16 cellular contexts compared by ENCODE assay signal in the genomic region with DNA sequence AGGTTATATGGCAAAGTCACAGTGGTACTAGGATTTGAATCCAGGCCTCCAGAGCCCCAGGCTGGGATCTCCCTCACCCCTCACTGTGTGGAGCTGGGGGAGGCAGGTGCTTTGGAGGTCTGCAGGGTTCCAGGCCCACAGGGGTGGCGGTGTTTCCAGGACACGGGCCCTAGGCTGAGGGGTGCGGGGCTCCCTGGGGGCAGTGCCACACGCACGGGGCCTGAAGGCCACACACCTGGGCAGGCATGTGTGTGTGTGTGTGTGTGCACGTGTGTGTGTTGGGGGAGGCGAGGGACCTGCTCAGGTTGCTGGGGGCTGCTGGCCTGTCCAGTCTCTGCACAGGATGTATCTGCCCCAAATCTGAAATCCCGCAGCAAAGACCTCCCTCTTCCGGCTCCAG.
A peak's percentile ranks its signal among the peaks of the same experiment; 100 is the strongest.
DNase-seq lines count a peak whose midpoint lies in the region; ATAC-seq and TF ChIP-seq lines count a peak whose summit lies in the region.
"Had no signal": no experiment of that assay in that cellular context is flagged by ENCODE, and none has a peak within 500 bp of the region (broad histone marks: within the 10 kb centered on the region; RNA-seq: fewer than 3 reads in every experiment).

No MANE protein-coding gene starts in this region.

- H3K9me3 ChIP-seq in HEK293 (ENCODE audit: control insufficient read depth, insufficient read depth, low read depth, low read length), result no peaks in the 10 kb centered on the region
- H3K9me3 ChIP-seq in MM.1S (replicated peaks; ENCODE audit: insufficient read depth, low read length), result no peaks in the 10 kb centered on the region
- H3K9me3 ChIP-seq: BE2C, HAP-1 had no signal

- H3K4me2 ChIP-seq in MM.1S (ENCODE audit: low read depth, low read length), result no peak overlapping the region

- peaks cover 30% of the 10 kb centered on the region for H3K4me1 Mint-ChIP-seq in stimulated activated naive CD8-positive, alpha-beta T cell treated with anti-CD3 and anti-CD28 coated beads, Interleukin-15, amount 100 ng/mL, for 72 hours

- H3K4me3 ChIP-seq in HEK293 (ENCODE audit: low read depth, low read length) (no peak overlapping the region), MM.1S (ENCODE audit: low read length) (no peak overlapping the region)
- H3K4me3 ChIP-seq: HAP-1 had no signal

- H3K9ac ChIP-seq in MM.1S (ENCODE audit: low read length), result no peak overlapping the region

- H3K4me3 Mint-ChIP-seq in stimulated activated naive CD8-positive, alpha-beta T cell treated with anti-CD3 and anti-CD28 coated beads, Interleukin-15, amount 100 ng/mL, for 72 hours, result no peak overlapping the region
- H3K4me3 Mint-ChIP-seq: CD4-positive, CD25-positive, alpha-beta regulatory T cell; IgD-negative memory B cell had no signal

- no peaks in the 10 kb centered on the region for H3K79me2 ChIP-seq in MM.1S (ENCODE audit: low read length)

- ATAC-seq in stimulated activated naive CD8-positive, alpha-beta T cell treated with anti-CD3 and anti-CD28 coated beads, Interleukin-15, amount 100 ng/mL, for 72 hours, result peak; percentile 19
- no peak for ATAC-seq in stimulated activated naive CD8-positive, alpha-beta T cell treated with anti-CD3 and anti-CD28 coated beads, Interleukin-15, Interleukin-2, amounts not matched to agents 100 U/mL and 50 U/mL, for 24 hours
- ATAC-seq in HG02970 (IDR thresholded peaks at IDR 0.05; ENCODE audit: low FRiP score, unreplicated experiment) (no peak), GM19397 (IDR thresholded peaks at IDR 0.05; ENCODE audit: unreplicated experiment) (no peak)

- no peaks in the 10 kb centered on the region for H3K9me3 Mint-ChIP-seq in stimulated activated naive CD8-positive, alpha-beta T cell treated with anti-CD3 and anti-CD28 coated beads, Interleukin-15, amount 100 ng/mL, for 72 hours
- H3K9me3 Mint-ChIP-seq: CD4-positive, CD25-positive, alpha-beta regulatory T cell; IgD-negative memory B cell had no signal

- H3K27ac Mint-ChIP-seq in stimulated activated naive CD8-positive, alpha-beta T cell treated with anti-CD3 and anti-CD28 coated beads, Interleukin-15, amount 100 ng/mL, for 72 hours, result no peak overlapping the region
- H3K27ac Mint-ChIP-seq: CD4-positive, CD25-positive, alpha-beta regulatory T cell had no signal

- CTCF ChIA-PET in HEK293 (lab: Yijun Ruan, JAX), result interaction anchor here (1.6 kb wide), 1 partner anchor 41 kb away, joined by 11 read pairs; no protein-coding TSS in a partner anchor

- H3K4me1 ChIP-seq in HEK293 (ENCODE audit: control insufficient read depth, insufficient read depth, low read length), result no peaks in the 10 kb centered on the region
- H3K4me1 ChIP-seq in MM.1S (ENCODE audit: low read length), result 0 out of 2 replicates have a peak, but pooled peaks cover 6% of the 10 kb centered on the region

- H3K27me3 Mint-ChIP-seq in stimulated activated naive CD8-positive, alpha-beta T cell treated with anti-CD3 and anti-CD28 coated beads, Interleukin-15, amount 100 ng/mL, for 72 hours, result no peaks in the 10 kb centered on the region
- H3K27me3 Mint-ChIP-seq: CD4-positive, CD25-positive, alpha-beta regulatory T cell; IgD-negative memory B cell had no signal

- no peak for DNase-seq in stimulated activated naive CD8-positive, alpha-beta T cell treated with anti-CD3 and anti-CD28 coated beads, Interleukin-15, amount 100 ng/mL, for 72 hours
- DNase-seq in stimulated activated naive CD8-positive, alpha-beta T cell treated with anti-CD3 and anti-CD28 coated beads, Interleukin-15, Interleukin-2, amounts not matched to agents 100 U/mL and 50 U/mL, for 24 hours, result no peak
- DNase-seq in MM.1S, result no peak
- DNase-seq in amniotic stem cell (lab: John Stamatoyannopoulos, UW), result no peak
- DNase-seq: ACHN; BE2C; C1 segment of cervical spinal cord; CD4-positive, CD25-positive, alpha-beta regulatory T cell; DMS153; GF-D8; KG1 had no signal

- no peaks in the 10 kb centered on the region for H3F3A ChIP-seq in MM.1S (ENCODE audit: insufficient read depth, low read length)

- POLR2A ChIA-PET in HEK293 (lab: Yijun Ruan, JAX), result no interaction called here

- H3K9me2 ChIP-seq in MM.1S (replicated peaks; ENCODE audit: insufficient read depth, low read length), result no peaks in the 10 kb centered on the region

- no peak overlapping the region for H2AFZ ChIP-seq in MM.1S (ENCODE audit: low read length)

- peaks cover 0 to 14% of the 10 kb centered on the region in 2 experiments; a peak in 1 of 3 replicates for H3K36me3 ChIP-seq in HEK293 (ENCODE audit: control insufficient read depth in 2 of 2, insufficient read depth in 1 of 2, low read length in 2 of 2)
- H3K36me3 ChIP-seq in MM.1S (replicated peaks; ENCODE audit: insufficient read depth, low read length), result no peaks in the 10 kb centered on the region
- H3K36me3 ChIP-seq: HAP-1 had no signal

- no peak for TF ChIP-seq CTCF in HEK293 (tag by site-specific recombination; IDR thresholded peaks at IDR 0.05)
- no peak for TF ChIP-seq CTCF in MM.1S (IDR thresholded peaks at IDR 0.05; ENCODE audit: low read length)

- no peak overlapping the region for H3K27ac ChIP-seq in HEK293 (ENCODE audit: extremely low read depth, low read depth, low read length)
- H3K27ac ChIP-seq in MM.1S (ENCODE audit: low read length), result peak overlapping the region; percentile 13; the same call in 1 of the 2 replicates

- H3K27me3 ChIP-seq in MM.1S (replicated peaks; ENCODE audit: insufficient read depth, low read length), result peaks cover 29% of the 10 kb centered on the region; the same call in 1 of the 2 replicates
- H3K27me3 ChIP-seq: BE2C had no signal

- H4K20me1 ChIP-seq in MM.1S (ENCODE audit: insufficient read depth, low read length), result no peaks in the 10 kb centered on the region

TF ChIP-seq in HEK293, 187 proteins besides CTCF, POLR2A, EP300 and RAD21:
- 0 out of 2 replicates have a peak, but pooled peaks have one; percentile 10 for TF ChIP-seq ZIC2 (tag by site-specific recombination; IDR thresholded peaks at IDR 0.05)
- TF ChIP-seq, protein P1, sequence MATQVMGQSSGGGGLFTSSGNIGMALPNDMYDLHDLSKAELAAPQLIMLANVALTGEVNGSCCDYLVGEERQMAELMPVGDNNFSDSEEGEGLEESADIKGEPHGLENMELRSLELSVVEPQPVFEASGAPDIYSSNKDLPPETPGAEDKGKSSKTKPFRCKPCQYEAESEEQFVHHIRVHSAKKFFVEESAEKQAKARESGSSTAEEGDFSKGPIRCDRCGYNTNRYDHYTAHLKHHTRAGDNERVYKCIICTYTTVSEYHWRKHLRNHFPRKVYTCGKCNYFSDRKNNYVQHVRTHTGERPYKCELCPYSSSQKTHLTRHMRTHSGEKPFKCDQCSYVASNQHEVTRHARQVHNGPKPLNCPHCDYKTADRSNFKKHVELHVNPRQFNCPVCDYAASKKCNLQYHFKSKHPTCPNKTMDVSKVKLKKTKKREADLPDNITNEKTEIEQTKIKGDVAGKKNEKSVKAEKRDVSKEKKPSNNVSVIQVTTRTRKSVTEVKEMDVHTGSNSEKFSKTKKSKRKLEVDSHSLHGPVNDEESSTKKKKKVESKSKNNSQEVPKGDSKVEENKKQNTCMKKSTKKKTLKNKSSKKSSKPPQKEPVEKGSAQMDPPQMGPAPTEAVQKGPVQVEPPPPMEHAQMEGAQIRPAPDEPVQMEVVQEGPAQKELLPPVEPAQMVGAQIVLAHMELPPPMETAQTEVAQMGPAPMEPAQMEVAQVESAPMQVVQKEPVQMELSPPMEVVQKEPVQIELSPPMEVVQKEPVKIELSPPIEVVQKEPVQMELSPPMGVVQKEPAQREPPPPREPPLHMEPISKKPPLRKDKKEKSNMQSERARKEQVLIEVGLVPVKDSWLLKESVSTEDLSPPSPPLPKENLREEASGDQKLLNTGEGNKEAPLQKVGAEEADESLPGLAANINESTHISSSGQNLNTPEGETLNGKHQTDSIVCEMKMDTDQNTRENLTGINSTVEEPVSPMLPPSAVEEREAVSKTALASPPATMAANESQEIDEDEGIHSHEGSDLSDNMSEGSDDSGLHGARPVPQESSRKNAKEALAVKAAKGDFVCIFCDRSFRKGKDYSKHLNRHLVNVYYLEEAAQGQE (tag by site-specific recombination; IDR thresholded peaks at IDR 0.05), result no peak
- TF ChIP-seq, protein P2, sequence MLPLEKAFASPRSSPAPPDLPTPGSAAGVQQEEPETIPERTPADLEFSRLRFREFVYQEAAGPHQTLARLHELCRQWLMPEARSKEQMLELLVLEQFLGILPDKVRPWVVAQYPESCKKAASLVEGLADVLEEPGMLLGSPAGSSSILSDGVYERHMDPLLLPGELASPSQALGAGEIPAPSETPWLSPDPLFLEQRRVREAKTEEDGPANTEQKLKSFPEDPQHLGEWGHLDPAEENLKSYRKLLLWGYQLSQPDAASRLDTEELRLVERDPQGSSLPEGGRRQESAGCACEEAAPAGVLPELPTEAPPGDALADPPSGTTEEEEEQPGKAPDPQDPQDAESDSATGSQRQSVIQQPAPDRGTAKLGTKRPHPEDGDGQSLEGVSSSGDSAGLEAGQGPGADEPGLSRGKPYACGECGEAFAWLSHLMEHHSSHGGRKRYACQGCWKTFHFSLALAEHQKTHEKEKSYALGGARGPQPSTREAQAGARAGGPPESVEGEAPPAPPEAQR (tag by site-specific recombination; IDR thresholded peaks at IDR 0.05), result no peak
TF ChIP-seq in HEK293: peak in this region for 1.
